28 cellular contexts compared by ENCODE assay signal in genomic region chrY:8610620-8611019, GRCh38.
DNase-seq lines count a peak whose midpoint lies in the region; ATAC-seq lines count a peak whose summit lies in the region.
"Had no signal": no experiment of that assay in that cellular context is flagged by ENCODE, and none has a peak within 500 bp of the region (broad histone marks: within the 10 kb centered on the region; RNA-seq: fewer than 3 reads in every experiment).

No MANE protein-coding gene starts in this region.

- peak; percentile 87 for ATAC-seq in GM19397 (IDR thresholded peaks at IDR 0.05; ENCODE audit: unreplicated experiment)
- ATAC-seq in HG02588 (IDR thresholded peaks at IDR 0.05; ENCODE audit: unreplicated experiment): peak; percentile 64
- ATAC-seq in HG03460 (IDR thresholded peaks at IDR 0.05; ENCODE audit: unreplicated experiment): peak; percentile 76
- no peak for ATAC-seq in HG03457 (IDR thresholded peaks at IDR 0.05; ENCODE audit: unreplicated experiment)
- no peak for ATAC-seq in GM21367 (IDR thresholded peaks at IDR 0.05; ENCODE audit: unreplicated experiment)
- ATAC-seq: GM23338, HepG2 had no signal

- in situ Hi-C loops in KBM-7 (cut with MboI; ENCODE audit: low pct_unique_long_range_greater_than_20kb, low sequenced_read_pairs): no loop called here

- DNase-seq in KBM-7 (no peak), DMS53 treated with DMSO at 0.1 percent for 48 hours (lab: John Stamatoyannopoulos, UW; ENCODE audit: unreplicated experiment) (no peak)
- DNase-seq: C1 segment of cervical spinal cord; CD4-positive, alpha-beta memory T cell; COR-L47; DMS 273 treated with DMSO at 0.1 percent for 48 hours; DMS79 treated with DMSO at 0.1 percent for 48 hours; GF-D8; H9; Kasumi-1; NCI-H1092 treated with DMSO at 0.1 percent for 48 hours; NCI-H1436; NCI-H187; NCI-H2081 treated with DMSO at 0.1 percent for 48 hours; NCI-H2171; NCI-H226; NCI-H510A; NCI-H69; RPMI8226; SHP77; T-helper 9 cell had no signal

Comparison
In these comparisons a context has a peak if more than half of its experiments do, and no peak if none do; other contexts are left out.
1. ATAC-seq: peak in GM19397 (single experiment), HG02588 (single experiment) and HG03460 (single experiment); none in HG03457 (single experiment) and GM21367 (single experiment).